2 cellular contexts compared by ENCODE assay signal in the genomic region with DNA sequence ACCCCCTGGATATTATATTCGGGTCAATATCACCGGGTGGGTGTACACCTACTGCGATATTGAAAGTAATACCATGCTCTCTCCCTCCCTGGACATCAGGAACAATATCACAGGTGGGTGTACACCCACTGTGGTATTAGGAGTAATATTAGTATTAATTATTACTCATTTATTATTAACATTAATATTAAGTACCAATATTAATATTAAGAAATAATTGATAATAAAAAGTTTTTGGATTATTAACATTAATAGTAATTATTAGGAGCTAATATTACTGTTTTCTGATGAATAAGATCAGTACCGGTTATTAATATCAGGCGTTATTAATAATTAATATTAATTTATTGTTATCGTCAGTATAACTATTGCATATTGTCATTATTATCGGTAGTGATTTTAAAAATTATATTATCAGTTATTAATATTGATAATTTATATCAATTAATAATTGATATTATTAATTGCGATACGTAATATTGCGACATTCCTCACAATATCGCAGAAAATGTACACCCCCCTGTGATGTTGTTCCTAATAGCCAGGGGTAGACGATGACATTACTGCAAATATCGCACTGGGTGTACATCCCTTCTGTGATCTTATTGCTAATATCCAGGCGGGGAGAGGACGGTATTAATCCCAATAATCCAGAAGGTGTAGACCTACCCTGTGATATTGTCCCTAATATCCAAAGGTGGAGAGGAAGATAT.
TF ChIP-seq lines count a peak whose summit lies in the region.

No MANE protein-coding gene starts in this region.

TF ChIP-seq in HepG2, 621 proteins besides CTCF, POLR2A, EP300 and RAD21:
- TF ChIP-seq SATB2 (CRISPR knock-in tag; IDR thresholded peaks at IDR 0.05) (0 out of 2 replicates have a peak, but pooled peaks have one; percentile 57), CEBPB (IDR thresholded peaks at IDR 0.05; ENCODE audit: borderline replicate concordance, low read depth, low read length) (0 out of 2 replicates have a peak, but pooled peaks have one; percentile 16), TP53 (CRISPR knock-in tag; conservative IDR thresholded peaks at IDR 0.05) (no peak)

TF ChIP-seq in WTC11, 78 proteins besides CTCF, POLR2A, EP300 and RAD21:
- TF ChIP-seq, protein P1, sequence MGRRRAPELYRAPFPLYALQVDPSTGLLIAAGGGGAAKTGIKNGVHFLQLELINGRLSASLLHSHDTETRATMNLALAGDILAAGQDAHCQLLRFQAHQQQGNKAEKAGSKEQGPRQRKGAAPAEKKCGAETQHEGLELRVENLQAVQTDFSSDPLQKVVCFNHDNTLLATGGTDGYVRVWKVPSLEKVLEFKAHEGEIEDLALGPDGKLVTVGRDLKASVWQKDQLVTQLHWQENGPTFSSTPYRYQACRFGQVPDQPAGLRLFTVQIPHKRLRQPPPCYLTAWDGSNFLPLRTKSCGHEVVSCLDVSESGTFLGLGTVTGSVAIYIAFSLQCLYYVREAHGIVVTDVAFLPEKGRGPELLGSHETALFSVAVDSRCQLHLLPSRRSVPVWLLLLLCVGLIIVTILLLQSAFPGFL (CRISPR knock-in tag; IDR thresholded peaks at IDR 0.05; ENCODE audit: borderline replicate concordance) = no peak
- peak; percentile 83 for TF ChIP-seq HMGA2 (CRISPR knock-in tag; IDR thresholded peaks at IDR 0.05)
